ENCODE assay signal across 18 cellular contexts in genomic region chr9:93588641-93589609, GRCh38. TPM values are rescaled to one million over a fixed set of nuclear protein-coding genes. Genes with fewer than 3 reads are reported as not detected.
DNase-seq lines count a peak whose midpoint lies in the region; ATAC-seq and TF ChIP-seq lines count a peak whose summit lies in the region.
"Had no signal": no experiment of that assay in that cellular context is flagged by ENCODE, and none has a peak within 500 bp of the region (broad histone marks: within the 10 kb centered on the region; RNA-seq: fewer than 3 reads in every experiment).

No MANE protein-coding gene starts in this region.

- CTCF ChIA-PET in GM10248 (lab: Yijun Ruan, JAX), result interaction anchor here (2.7 kb wide), 1 partner anchor 22 kb away, joined by 7 read pairs; no protein-coding TSS in a partner anchor

- peaks cover 90% of the 10 kb centered on the region for H3K4me1 ChIP-seq in left ventricle myocardium inferior

- intact Hi-C loops in left ventricle myocardium inferior (cut with micrococcal nuclease), result loop anchor here (5.0 kb wide), 1 partner anchor 447 kb away; no protein-coding TSS in a partner anchor
- intact Hi-C loops in Right ventricle myocardium inferior (cut with DNase I), result no loop called here

- H3K27ac Mint-ChIP-seq in memory B cell, result peak overlapping the region; percentile 40

- no peak overlapping the region for H3K4me3 Mint-ChIP-seq in memory B cell
- H3K4me3 Mint-ChIP-seq: T-helper 2 cell treated with Interferon-gamma antibody and Interleukin-4, amounts not matched to agents 5 μg/mL and 100 μg/mL, for 36 hours had no signal

- no peaks in the 10 kb centered on the region for H3K27me3 Mint-ChIP-seq in memory B cell

- POLR2A ChIA-PET in GM10248 (lab: Yijun Ruan, JAX), result no interaction called here

- in situ Hi-C loops in brain microvascular endothelial cell (cut with HindIII; ENCODE audit: low pct_ligation_motif_present, low sequenced_read_pairs), result no loop called here

- H3K27me3 ChIP-seq in left ventricle myocardium inferior (ENCODE audit: low read depth), result no peaks in the 10 kb centered on the region
- no peaks in the 10 kb centered on the region for H3K27me3 ChIP-seq in brain microvascular endothelial cell (replicated peaks)
- H3K27me3 ChIP-seq: Peyer's patch, vagina had no signal

- peaks cover 8% of the 10 kb centered on the region for H3K36me3 Mint-ChIP-seq in memory B cell

- H3K27ac ChIP-seq in left ventricle myocardium inferior (replicated peaks), result peak overlapping the region; percentile 17
- no peak overlapping the region for H3K27ac ChIP-seq in brain microvascular endothelial cell
- H3K27ac ChIP-seq: Peyer's patch, vagina had no signal

- no peaks in the 10 kb centered on the region for H3K36me3 ChIP-seq in left ventricle myocardium inferior
- no peaks in the 10 kb centered on the region for H3K36me3 ChIP-seq in brain microvascular endothelial cell (replicated peaks)
- H3K36me3 ChIP-seq: Peyer's patch, vagina had no signal

- peaks cover 27% of the 10 kb centered on the region for H3K4me1 Mint-ChIP-seq in memory B cell

- H3K9me3 Mint-ChIP-seq in memory B cell, result peaks cover 2% of the 10 kb centered on the region

- no peak for TF ChIP-seq CTCF in left ventricle myocardium inferior (IDR thresholded peaks at IDR 0.05; ENCODE audit: borderline replicate concordance)
- no peak for TF ChIP-seq CTCF in brain microvascular endothelial cell (IDR thresholded peaks at IDR 0.05; ENCODE audit: low read depth, low read length, missing control alignments)
- no peak for TF ChIP-seq CTCF in GM10248 (IDR thresholded peaks at IDR 0.05; ENCODE audit: control extremely low read depth, extremely low read depth, low read depth, missing control alignments)

- H3K9me3 ChIP-seq in left ventricle myocardium inferior (replicated peaks), result peaks cover 6% of the 10 kb centered on the region
- H3K9me3 ChIP-seq: Peyer's patch, vagina had no signal

- ATAC-seq in Right ventricle myocardium inferior (no peak), memory B cell (ENCODE audit: low read depth) (no peak)

- H3K4me3 ChIP-seq in left ventricle myocardium inferior, result no peak overlapping the region
- no peak overlapping the region for H3K4me3 ChIP-seq in brain microvascular endothelial cell (ENCODE audit: low read depth, low read length)
- H3K4me3 ChIP-seq: Peyer's patch, vagina had no signal

- DNase-seq in left ventricle myocardium inferior, result no peak
- no peak for DNase-seq in Right ventricle myocardium inferior (ENCODE audit: missing footprints)
- DNase-seq in brain microvascular endothelial cell, result peak; percentile 17
- DNase-seq in memory B cell (ENCODE audit: low spot score in 2 of 2), result peak in 1 of 2 donors; percentile 5
- no peak for DNase-seq in GM10248 (ENCODE audit: extremely low spot score)
- DNase-seq in DMS 273 treated with DMSO at 0.1 percent for 48 hours (lab: John Stamatoyannopoulos, UW), result no peak
- no peak for DNase-seq in MV-4-11 (lab: John Stamatoyannopoulos, UW)
- DNase-seq in NCI-H2029 treated with DMSO at 0.1 percent for 48 hours (lab: John Stamatoyannopoulos, UW), result no peak
- DNase-seq: activated CD4-positive, alpha-beta T cell treated with anti-CD3 and anti-CD28 coated beads, Interleukin-2, amount 50 U/mL, for 4 hours; activated naive CD4-positive, alpha-beta T cell treated with anti-CD3 and anti-CD28 coated beads, Interleukin-2, amount 50 U/mL, for 16 hours; MM.1S; NCI-H226; retina; stimulated activated CD4-positive, alpha-beta T cell treated with anti-CD3 and anti-CD28 coated beads, Interleukin-4, amount 100 ng/mL, for 1 hour; stimulated activated naive CD4-positive, alpha-beta T cell had no signal

RNA-seq across cellular contexts. Expression of gene PHF2, which starts 12.5 kb away (rescaled TPM):
- total RNA-seq in left ventricle myocardium inferior, result 27.4 TPM
- total RNA-seq in Right ventricle myocardium inferior, result 28.7 TPM
